ENCODE assay signal across 11 cellular contexts in genomic region chr19:35041548-35042055, GRCh38. TPM values are rescaled to one million over a fixed set of nuclear protein-coding genes. Genes with fewer than 3 reads are reported as not detected.
A peak's percentile ranks its signal among the peaks of the same experiment; 100 is the strongest.
DNase-seq lines count a peak whose midpoint lies in the region; ATAC-seq and TF ChIP-seq lines count a peak whose summit lies in the region.
"Had no signal": no experiment of that assay in that cellular context is flagged by ENCODE, and none has a peak within 500 bp of the region (broad histone marks: within the 10 kb centered on the region; RNA-seq: fewer than 3 reads in every experiment).

TSS of gene HPN (plus strand) at chr19:35041721. CDS start at chr19:35042507, 786 bp downstream.

- TF ChIP-seq POLR2A in HCT116 (IDR thresholded peaks at IDR 0.05; ENCODE audit: borderline replicate concordance, extremely low read depth, insufficient read depth, insufficient read length): no peak

- RAD21 ChIA-PET in HCT116 (lab: Charles Lee; ENCODE audit: low non-redundant PET in 1 of 2, low total read pairs in 2 of 2, uncharacterized antibody in 2 of 2, unreplicated experiment in 2 of 2): no interaction called here

- no peaks in the 10 kb centered on the region for H3K36me3 ChIP-seq in HCT116 (ENCODE audit: control insufficient read depth in 1 of 2, insufficient read depth in 2 of 2, low read length in 2 of 2)
- H3K36me3 ChIP-seq in skeletal muscle tissue (ENCODE audit: control insufficient read depth in 3 of 3, insufficient read depth in 3 of 3, low read length in 3 of 3): peaks cover 9 to 12% (median 10%) of the 10 kb centered on the region in 3 donors

- H3K9me2 ChIP-seq in HCT116 (ENCODE audit: insufficient read depth): no peaks in the 10 kb centered on the region

- POLR2A ChIA-PET in HCT116 (lab: Charles Lee): no interaction called here

- no peak for TF ChIP-seq RAD21 in HCT116 (IDR thresholded peaks at IDR 0.05; ENCODE audit: low read depth)

- H3K36me3 Mint-ChIP-seq in activated naive CD8-positive, alpha-beta T cell: no peaks in the 10 kb centered on the region
- H3K36me3 Mint-ChIP-seq in immature natural killer cell: no peaks in the 10 kb centered on the region

- peak; percentile 44 for ATAC-seq in HCT116
- no peak for ATAC-seq in HG02588 (IDR thresholded peaks at IDR 0.05; ENCODE audit: unreplicated experiment)

- BruUV-seq in HCT116 (replicated peaks; lab: Mats Ljungman, UMichigan): no TSS peak

- H3K27me3 Mint-ChIP-seq in activated naive CD8-positive, alpha-beta T cell: no peaks in the 10 kb centered on the region
- peaks cover 5 to 16% (median 14%) of the 10 kb centered on the region in 3 donors for H3K27me3 Mint-ChIP-seq in immature natural killer cell (ENCODE audit: low read depth in 3 of 3)

- H3K4me1 Mint-ChIP-seq in activated naive CD8-positive, alpha-beta T cell (ENCODE audit: low read depth): peaks cover 34% of the 10 kb centered on the region
- H3K4me1 Mint-ChIP-seq in immature natural killer cell: peaks cover 12 to 26% of the 10 kb centered on the region in 2 donors

- H3K4me3 ChIP-seq in HCT116 (replicated peaks in 1 of 2; ENCODE audit: low read depth in 1 of 2, low read length in 2 of 2): no peak within 1 kb of the TSS
- H3K4me3 ChIP-seq in skeletal muscle tissue (ENCODE audit: low read length in 3 of 3): peak within 1 kb of the TSS; percentile 46 to 52 (median 46)

- H3K9ac ChIP-seq in HCT116 (ENCODE audit: low read length) (no peak within 1 kb of the TSS), skeletal muscle tissue (ENCODE audit: low read depth in 1 of 3, low read length in 3 of 3) (peak within 1 kb of the TSS; percentile 77 to 85 (median 83))

- H3K9me3 ChIP-seq in HCT116 (ENCODE audit: control insufficient read depth in 1 of 2, insufficient read depth in 1 of 2, low read depth in 1 of 2, low read length in 2 of 2): no peaks in the 10 kb centered on the region
- no peaks in the 10 kb centered on the region for H3K9me3 ChIP-seq in skeletal muscle tissue (ENCODE audit: control insufficient read depth in 3 of 3, low read length in 3 of 3)

- no peak for TF ChIP-seq CTCF in HCT116 (IDR thresholded peaks at IDR 0.05 in 2 of 3, conservative IDR thresholded peaks at IDR 0.05 in 1 of 3; ENCODE audit: borderline replicate concordance in 1 of 3, insufficient read depth in 1 of 3, low read depth in 2 of 3, low read length in 2 of 3)

- peak within 1 kb of the TSS; percentile 69 for H3K4me3 Mint-ChIP-seq in activated naive CD8-positive, alpha-beta T cell
- H3K4me3 Mint-ChIP-seq in immature natural killer cell: peak within 1 kb of the TSS; percentile 77 to 81 (median 80)

- no peaks in the 10 kb centered on the region for H4K20me1 ChIP-seq in HCT116 (ENCODE audit: insufficient read depth)

- no peaks in the 10 kb centered on the region for H3K27me3 ChIP-seq in HCT116 (ENCODE audit: insufficient read depth, low read length)
- H3K27me3 ChIP-seq in skeletal muscle tissue (ENCODE audit: control insufficient read depth in 3 of 3, insufficient read depth in 3 of 3, low read length in 3 of 3): no peaks in the 10 kb centered on the region

- intact Hi-C loops in HCT116 (cut with micrococcal nuclease): no loop called here

- H3K9me3 Mint-ChIP-seq in activated naive CD8-positive, alpha-beta T cell (ENCODE audit: low read depth): no peaks in the 10 kb centered on the region
- no peaks in the 10 kb centered on the region for H3K9me3 Mint-ChIP-seq in immature natural killer cell

- H3K4me1 ChIP-seq in HCT116 (ENCODE audit: control insufficient read depth in 1 of 2, insufficient read depth in 2 of 2, low read length in 2 of 2) (no peaks in the 10 kb centered on the region), skeletal muscle tissue (ENCODE audit: control insufficient read depth in 3 of 3, insufficient read depth in 3 of 3, low read length in 3 of 3) (peaks cover 61 to 90% (median 85%) of the 10 kb centered on the region in 3 donors)

- H2AFZ ChIP-seq in HCT116 (ENCODE audit: low read depth, low read length, poor library complexity, severe bottlenecking): no peak within 1 kb of the TSS

- H3K4me2 ChIP-seq in HCT116 (ENCODE audit: low read length): no peak within 1 kb of the TSS

- H3K27ac Mint-ChIP-seq in activated naive CD8-positive, alpha-beta T cell: peak within 1 kb of the TSS; percentile 76
- peak within 1 kb of the TSS in 4 of 6 donors; percentile 47 to 89 (median 54) for H3K27ac Mint-ChIP-seq in immature natural killer cell

- DNase-seq in HCT116 (ENCODE audit: low read depth, low spot score) (no peak), immature natural killer cell (no peak), NCI-H1092 treated with DMSO at 0.1 percent for 48 hours (lab: John Stamatoyannopoulos, UW) (no peak)
- no peak for DNase-seq in stimulated activated CD4-positive, alpha-beta T cell treated with anti-CD3 and anti-CD28 coated beads, Interleukin-15, amount 100 ng/mL, for 24 hours
- DNase-seq in activated CD8-positive, alpha-beta memory T cell treated with anti-CD3 and anti-CD28 coated beads for 24 hours: no peak
- DNase-seq: GOT3, MV-4-11, retina had no signal

- CTCF ChIA-PET in HCT116 (lab: Charles Lee): interaction anchor here (0.6 kb wide), 1 partner anchor 17 kb away, joined by 3 read pairs; no protein-coding TSS in a partner anchor

- no peak within 1 kb of the TSS for H3K27ac ChIP-seq in HCT116 (ENCODE audit: low read depth, low read length)
- peak within 1 kb of the TSS; percentile 96 for H3K27ac ChIP-seq in skeletal muscle tissue (ENCODE audit: low read depth, low read length)

- no peaks in the 10 kb centered on the region for H3K79me2 ChIP-seq in HCT116 (ENCODE audit: insufficient read depth, low read length)

TF ChIP-seq in HCT116, 20 proteins besides CTCF, POLR2A, EP300 and RAD21:
- no peak for TF ChIP-seq TCF7L2 (IDR thresholded peaks at IDR 0.05; ENCODE audit: borderline replicate concordance, extremely low read depth, insufficient read depth, insufficient read length)

RNA-seq across cellular contexts. Expression of gene HPN, which starts in this region (rescaled TPM):
- total RNA-seq in HCT116 (2021; ENCODE audit: unreplicated experiment) (0.32 TPM), skeletal muscle tissue (0.52 TPM)
- 0.10 TPM in 1 of 2 replicates, not detected in the other for polyA plus RNA-seq in HCT116 (2012)
- polyA plus RNA-seq in immature natural killer cell: not detected

Comparison
In these comparisons a context has a peak if more than half of its experiments do, and no peak if none do; other contexts are left out.
1. Peak in ATAC-seq in HCT116; RNA of the gene not detected or under 1 TPM.
2. H3K4me3 ChIP-seq: peak in skeletal muscle tissue (3 of 3); none in HCT116 (0 of 2).